In the genomic region with DNA sequence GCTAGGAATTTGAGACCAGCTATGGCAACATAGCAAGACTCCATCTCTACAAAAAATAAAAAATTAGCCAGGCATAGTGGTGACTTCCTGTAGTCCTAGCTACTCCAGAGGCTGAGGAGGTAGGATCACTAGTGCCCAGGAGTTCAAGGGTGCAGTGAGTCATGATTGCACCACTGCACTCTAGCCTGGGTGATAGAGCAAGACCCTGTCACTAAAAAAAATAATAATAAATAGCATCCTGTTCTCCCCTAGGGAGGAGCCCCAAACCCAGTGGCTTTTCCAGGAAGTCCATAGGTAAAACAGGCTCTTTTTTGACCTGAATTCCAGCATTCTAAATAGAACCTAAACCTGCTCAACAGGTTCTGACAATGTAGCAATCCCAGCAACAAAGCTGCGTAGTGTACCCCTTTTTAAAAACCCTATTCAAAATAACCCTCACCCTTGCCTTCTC, we compare ENCODE assay signal across 23 cellular contexts.
A peak's percentile ranks its signal among the peaks of the same experiment; 100 is the strongest.
DNase-seq lines count a peak whose midpoint lies in the region; TF ChIP-seq lines count a peak whose summit lies in the region.
"Had no signal": no experiment of that assay in that cellular context is flagged by ENCODE, and none has a peak within 500 bp of the region (broad histone marks: within the 10 kb centered on the region; RNA-seq: fewer than 3 reads in every experiment).

No MANE protein-coding gene starts in this region.

- peak overlapping the region in 1 of 3 experiments; percentile 86; a peak in 1 of 7 replicates for H3K27ac Mint-ChIP-seq in H9
- H3K27ac Mint-ChIP-seq in osteocyte (ENCODE audit: unreplicated experiment), result no peak overlapping the region
- H3K27ac Mint-ChIP-seq in type B pancreatic cell, result no peak overlapping the region
- H3K27ac Mint-ChIP-seq: activated CD4-positive, alpha-beta memory T cell treated with anti-CD3 and anti-CD28 coated beads, Interleukin-2, amount 10 ng/mL, durations not matched to agents 7 days and 5 days; activated naive CD4-positive, alpha-beta T cell treated with anti-CD3 and anti-CD28 coated beads, Interleukin-2, amount 50 U/mL, for 24 hours; activated T-cell treated with anti-CD3 and anti-CD28 coated beads, Interleukin-2, amount 50 U/mL, for 24 hours; brain; CD8-positive, alpha-beta memory T cell; T-cell had no signal

- H2BK12ac ChIP-seq in H9 (ENCODE audit: insufficient read length, low read depth, low read length), result no peak overlapping the region

- WGBS in mesendoderm (ENCODE audit: extremely low coverage, insufficient coverage, low lambda C conversion rate), result no CpG with 5 or more reads among the region's 1 CpG
- no CpG with 5 or more reads among the region's 1 CpG for WGBS in H9 (ENCODE audit: extremely low coverage, insufficient read length, low lambda C conversion rate)

- H3K79me2 ChIP-seq in PC-9 (ENCODE audit: low read depth) (no peaks in the 10 kb centered on the region), mesendoderm (ENCODE audit: control insufficient read depth, insufficient read depth, low read length) (no peaks in the 10 kb centered on the region), H9 (ENCODE audit: insufficient read depth, low read length) (no peaks in the 10 kb centered on the region)

- no peak overlapping the region for H3K14ac ChIP-seq in H9 (ENCODE audit: insufficient read depth, low read length)

- H4K5ac ChIP-seq in mesendoderm (ENCODE audit: low read length) (no peak overlapping the region), H9 (ENCODE audit: insufficient read length, low read depth, low read length) (no peak overlapping the region)

- H3T11ph ChIP-seq in H9 (ENCODE audit: low read length), result no peak overlapping the region

- no peaks in the 10 kb centered on the region for H3K36me3 Mint-ChIP-seq in H9 (ENCODE audit: insufficient read depth in 1 of 3, low read depth in 3 of 3)
- no peaks in the 10 kb centered on the region for H3K36me3 Mint-ChIP-seq in osteocyte (ENCODE audit: unreplicated experiment)
- H3K36me3 Mint-ChIP-seq in type B pancreatic cell, result no peaks in the 10 kb centered on the region
- H3K36me3 Mint-ChIP-seq: activated naive CD4-positive, alpha-beta T cell treated with anti-CD3 and anti-CD28 coated beads, Interleukin-2, amount 50 U/mL, for 24 hours; brain; CD8-positive, alpha-beta memory T cell; T-cell had no signal

- peaks cover 33% of the 10 kb centered on the region for H3F3A ChIP-seq in PC-9 (ENCODE audit: insufficient read depth, low read depth)

- H3K9me3 ChIP-seq in PC-9 (ENCODE audit: insufficient read depth, low read depth), result peaks cover 12% of the 10 kb centered on the region; the same call in 1 of the 2 replicates
- H3K9me3 ChIP-seq in H9 (ENCODE audit: control insufficient read depth, low read depth, low read length), result no peaks in the 10 kb centered on the region
- H3K9me3 ChIP-seq: esophagus muscularis mucosa, suprapubic skin had no signal

- H2BK15ac ChIP-seq in mesendoderm (replicated peaks; ENCODE audit: low read depth) (no peak overlapping the region), H9 (ENCODE audit: low read depth, low read length) (no peak overlapping the region)

- H2AFZ ChIP-seq in PC-9 (0 out of 2 replicates have a peak overlapping the region, but pooled peaks have one; percentile 18), H9 (ENCODE audit: low read length) (no peak overlapping the region)

- intact Hi-C loops in PC-9 (cut with micrococcal nuclease; ENCODE audit: unreplicated experiment), result loop anchor here (1.0 to 5.0 kb wide), 3 partner anchors 64 to 584 kb away; no protein-coding TSS in a partner anchor

- H3K18ac ChIP-seq in mesendoderm (ENCODE audit: low read length) (no peak overlapping the region), H9 (ENCODE audit: insufficient read length, low read depth, low read length) (no peak overlapping the region)

- H4K91ac ChIP-seq in H9 (ENCODE audit: insufficient read length, low read depth, low read length), result no peak overlapping the region

- no TSS peak for BruUV-seq in PC-9 (replicated peaks; lab: Mats Ljungman, UMichigan)

- no peak for TF ChIP-seq CTCF in PC-9 (conservative IDR thresholded peaks at IDR 0.05)
- TF ChIP-seq CTCF in fibroblast of mammary gland (conservative IDR thresholded peaks at IDR 0.05; ENCODE audit: control insufficient read depth, insufficient read depth, low read depth, low read length), result no peak
- TF ChIP-seq CTCF in H9 (conservative IDR thresholded peaks at IDR 0.05), result no peak
- no peak for TF ChIP-seq CTCF in osteocyte (IDR thresholded peaks at IDR 0.05)
- no peak for TF ChIP-seq CTCF in type B pancreatic cell (conservative IDR thresholded peaks at IDR 0.05)

- CTCF ChIA-PET in PC-9 (lab: Charles Lee), result interaction anchor here (0.5 kb wide), 1 partner anchor 610 kb away, joined by 4 read pairs; no protein-coding TSS in a partner anchor

- H3K4me1 Mint-ChIP-seq in H9, result peaks cover 11 to 12% of the 10 kb centered on the region in 2 experiments
- peaks cover 10% of the 10 kb centered on the region for H3K4me1 Mint-ChIP-seq in osteocyte (ENCODE audit: unreplicated experiment)
- H3K4me1 Mint-ChIP-seq in type B pancreatic cell (ENCODE audit: unreplicated experiment), result peaks cover 16% of the 10 kb centered on the region
- H3K4me1 Mint-ChIP-seq: activated CD4-positive, alpha-beta memory T cell treated with anti-CD3 and anti-CD28 coated beads, Interleukin-2, amount 10 ng/mL, durations not matched to agents 7 days and 5 days; activated naive CD4-positive, alpha-beta T cell treated with anti-CD3 and anti-CD28 coated beads, Interleukin-2, amount 50 U/mL, for 24 hours; brain; CD8-positive, alpha-beta memory T cell had no signal

- no peaks in the 10 kb centered on the region for H3K36me3 ChIP-seq in PC-9 (ENCODE audit: low read depth)
- H3K36me3 ChIP-seq in mesendoderm (ENCODE audit: control insufficient read depth, insufficient read depth, low read length), result no peaks in the 10 kb centered on the region
- H3K36me3 ChIP-seq: esophagus muscularis mucosa, suprapubic skin, WERI-Rb-1 had no signal

- H4K20me1 ChIP-seq in PC-9 (ENCODE audit: insufficient read depth) (no peaks in the 10 kb centered on the region), H9 (ENCODE audit: control insufficient read depth, insufficient read depth, insufficient read length) (no peaks in the 10 kb centered on the region)

- H3K4me2 ChIP-seq in PC-9 (peak overlapping the region; percentile 74), mesendoderm (ENCODE audit: low read length) (no peak overlapping the region), H9 (ENCODE audit: insufficient read depth, insufficient read length, low read length) (no peak overlapping the region)

- peak overlapping the region; percentile 77 for H3K27ac ChIP-seq in PC-9
- no peak overlapping the region for H3K27ac ChIP-seq in mesendoderm (ENCODE audit: low read depth, low read length)
- H3K27ac ChIP-seq in H9 (ENCODE audit: insufficient read length, low read depth, low read length), result no peak overlapping the region
- H3K27ac ChIP-seq: dorsolateral prefrontal cortex, esophagus muscularis mucosa, suprapubic skin, WERI-Rb-1 had no signal

- H3K4me3 Mint-ChIP-seq in H9, result no peak overlapping the region
- no peak overlapping the region for H3K4me3 Mint-ChIP-seq in osteocyte (ENCODE audit: unreplicated experiment)
- H3K4me3 Mint-ChIP-seq in type B pancreatic cell, result no peak overlapping the region
- H3K4me3 Mint-ChIP-seq: activated CD4-positive, alpha-beta memory T cell treated with anti-CD3 and anti-CD28 coated beads, Interleukin-2, amount 10 ng/mL, durations not matched to agents 7 days and 5 days; activated naive CD4-positive, alpha-beta T cell treated with anti-CD3 and anti-CD28 coated beads, Interleukin-2, amount 50 U/mL, for 24 hours; activated T-cell treated with anti-CD3 and anti-CD28 coated beads, Interleukin-2, amount 50 U/mL, for 24 hours; brain; CD8-positive, alpha-beta memory T cell; T-cell had no signal

- no peaks in the 10 kb centered on the region for H3K23me2 ChIP-seq in H9 (ENCODE audit: insufficient read length, low read depth, low read length, poor library complexity, severe bottlenecking)

- no peaks in the 10 kb centered on the region for H3K27me3 ChIP-seq in PC-9 (ENCODE audit: insufficient read depth, low read depth)
- H3K27me3 ChIP-seq in mesendoderm (ENCODE audit: insufficient read depth, low read length, poor library complexity), result no peaks in the 10 kb centered on the region
- no peaks in the 10 kb centered on the region for H3K27me3 ChIP-seq in H9 (ENCODE audit: insufficient read depth, low read length)
- H3K27me3 ChIP-seq: dorsolateral prefrontal cortex, esophagus muscularis mucosa, suprapubic skin had no signal

- POLR2A ChIA-PET in PC-9 (lab: Charles Lee; ENCODE audit: unreplicated experiment), result interaction anchor here (0.5 to 0.6 kb wide), 3 partner anchors 17 to 283 kb away, joined by 3 to 7 read pairs (median 3); no protein-coding TSS in a partner anchor

- H3K4ac ChIP-seq in mesendoderm (ENCODE audit: low read depth, low read length) (no peak overlapping the region), H9 (ENCODE audit: low read depth, low read length) (no peak overlapping the region)

- H3K23ac ChIP-seq in mesendoderm (ENCODE audit: low read length) (no peak overlapping the region), H9 (ENCODE audit: insufficient read length, low read depth, low read length) (no peak overlapping the region)

- H2AK5ac ChIP-seq in mesendoderm (ENCODE audit: low read length) (no peak overlapping the region), H9 (ENCODE audit: insufficient read length, low read length) (no peak overlapping the region)

- peak; percentile 29 for DNase-seq in EH (ENCODE audit: low read depth)
- peak; percentile 78 to 99 for DNase-seq in PC-9
- DNase-seq in fibroblast of mammary gland (ENCODE audit: low read depth), result peak; percentile 52
- peak; percentile 8 for DNase-seq in mesendoderm
- DNase-seq in H9, result no peak
- no peak for DNase-seq in SIG-M5 (lab: John Stamatoyannopoulos, UW)
- DNase-seq in osteocyte (ENCODE audit: extremely low spot score, unreplicated experiment), result no peak
- no peak for DNase-seq in type B pancreatic cell (ENCODE audit: extremely low spot score, unreplicated experiment)
- DNase-seq: activated CD4-positive, alpha-beta memory T cell treated with anti-CD3 and anti-CD28 coated beads, Interleukin-2, amount 10 ng/mL, durations not matched to agents 7 days and 5 days; activated T-cell treated with anti-CD3 and anti-CD28 coated beads, Interleukin-2, amount 50 U/mL, for 24 hours; CD8-positive, alpha-beta memory T cell; dorsolateral prefrontal cortex; GDM1; NCI-H446; Right ventricle myocardium superior; stimulated activated CD4-positive, alpha-beta T cell treated with anti-CD3 and anti-CD28 coated beads, Interleukin-4, amount 100 ng/mL, for 1 hour; T-cell; WERI-Rb-1 had no signal

- H3K27me3 Mint-ChIP-seq in H9 (ENCODE audit: low read depth) (no peaks in the 10 kb centered on the region), osteocyte (ENCODE audit: unreplicated experiment) (no peaks in the 10 kb centered on the region), type B pancreatic cell (no peaks in the 10 kb centered on the region)
- H3K27me3 Mint-ChIP-seq: brain had no signal

- H4K8ac ChIP-seq in mesendoderm (ENCODE audit: low read depth, low read length) (no peak overlapping the region), H9 (replicated peaks; ENCODE audit: insufficient read length, low read depth, low read length) (no peak overlapping the region)

- H3K79me1 ChIP-seq in mesendoderm (ENCODE audit: low read length), result no peaks in the 10 kb centered on the region
- H3K79me1 ChIP-seq in H9 (ENCODE audit: insufficient read depth, low read depth, low read length, poor library complexity, severe bottlenecking), result no peaks in the 10 kb centered on the region

- H2BK20ac ChIP-seq in H9 (ENCODE audit: low read depth, low read length, poor library complexity, severe bottlenecking), result no peak overlapping the region

- no peaks in the 10 kb centered on the region for H3K9me3 Mint-ChIP-seq in H9
- H3K9me3 Mint-ChIP-seq in osteocyte (ENCODE audit: unreplicated experiment), result no peaks in the 10 kb centered on the region
- H3K9me3 Mint-ChIP-seq in type B pancreatic cell, result no peaks in the 10 kb centered on the region
- H3K9me3 Mint-ChIP-seq: activated CD4-positive, alpha-beta memory T cell treated with anti-CD3 and anti-CD28 coated beads, Interleukin-2, amount 10 ng/mL, durations not matched to agents 7 days and 5 days; activated naive CD4-positive, alpha-beta T cell treated with anti-CD3 and anti-CD28 coated beads, Interleukin-2, amount 50 U/mL, for 24 hours; activated T-cell treated with anti-CD3 and anti-CD28 coated beads, Interleukin-2, amount 50 U/mL, for 24 hours; T-cell had no signal

- H2BK120ac ChIP-seq in mesendoderm (ENCODE audit: low read depth, low read length), result no peak overlapping the region
- no peak overlapping the region for H2BK120ac ChIP-seq in H9 (ENCODE audit: low read depth, low read length, poor library complexity, severe bottlenecking)

- no peaks in the 10 kb centered on the region for H3K9me2 ChIP-seq in PC-9 (ENCODE audit: insufficient read depth)

- H3K4me3 ChIP-seq in PC-9 (peak overlapping the region; percentile 15; the same call in 1 of the 2 replicates), fibroblast of mammary gland (ENCODE audit: control insufficient read depth, low read depth, low read length) (no peak overlapping the region), mesendoderm (ENCODE audit: low read length) (no peak overlapping the region)
- H3K4me3 ChIP-seq: dorsolateral prefrontal cortex, esophagus muscularis mucosa, GM12878, suprapubic skin had no signal

- H3K4me1 ChIP-seq in PC-9 (replicated peaks; ENCODE audit: insufficient read depth) (peaks cover 37% of the 10 kb centered on the region), mesendoderm (ENCODE audit: control insufficient read depth, low read depth, low read length) (no peaks in the 10 kb centered on the region), H9 (ENCODE audit: insufficient read depth, low read length) (no peaks in the 10 kb centered on the region)
- H3K4me1 ChIP-seq: esophagus muscularis mucosa had no signal

- no peak overlapping the region for H3K9ac ChIP-seq in mesendoderm (ENCODE audit: low read length)
- no peak overlapping the region for H3K9ac ChIP-seq in H9 (ENCODE audit: extremely low read depth, insufficient read length, low read length)

- H2BK5ac ChIP-seq in mesendoderm (ENCODE audit: low read length), result no peak overlapping the region
- no peak overlapping the region for H2BK5ac ChIP-seq in H9 (ENCODE audit: insufficient read length, low read length)

- no peak overlapping the region for H3K56ac ChIP-seq in mesendoderm (ENCODE audit: low read length)
- H3K56ac ChIP-seq in H9 (ENCODE audit: insufficient read length, low read depth, low read length), result no peak overlapping the region

Comparison
In these comparisons a context has a peak if more than half of its experiments do, and no peak if none do; other contexts are left out.
1. DNase-seq: peak in EH (single experiment), PC-9 (2 of 2), fibroblast of mammary gland (single experiment) and mesendoderm (single experiment); none in H9 (single experiment), SIG-M5 (single experiment), osteocyte (single experiment) and type B pancreatic cell (single experiment).